In genomic region chr1:231416896-231417295, GRCh38 we compare ENCODE assay signal across 11 cellular contexts. TPM values are rescaled to one million over a fixed set of nuclear protein-coding genes. Genes with fewer than 3 reads are reported as not detected.
DNase-seq lines count a peak whose midpoint lies in the region; ATAC-seq and TF ChIP-seq lines count a peak whose summit lies in the region.
"Had no signal": no experiment of that assay in that cellular context is flagged by ENCODE, and none has a peak within 500 bp of the region (broad histone marks: within the 10 kb centered on the region; RNA-seq: fewer than 3 reads in every experiment).

No MANE protein-coding gene starts in this region.

- no peak for DNase-seq in heart left ventricle
- DNase-seq in right atrium auricular region (ENCODE audit: low spot score), result no peak
- no peak for DNase-seq in T-helper 2 cell treated with Interferon-gamma antibody and Interleukin-4, amounts not matched to agents 5 μg/mL and 100 μg/mL, for 36 hours (ENCODE audit: low spot score)
- no peak for DNase-seq in hepatocyte (ENCODE audit: low spot score)
- DNase-seq in tibial artery, result no peak
- no peak for DNase-seq in ACHN
- DNase-seq: effector CD4-positive, alpha-beta T cell; NCI-H510A had no signal

- H3K9me3 ChIP-seq in heart left ventricle, result no peaks in the 10 kb centered on the region
- H3K9me3 ChIP-seq in right atrium auricular region, result no peaks in the 10 kb centered on the region
- no peaks in the 10 kb centered on the region for H3K9me3 ChIP-seq in hepatocyte (ENCODE audit: low read depth)
- H3K9me3 ChIP-seq in tibial artery, result no peaks in the 10 kb centered on the region

- WGBS in heart left ventricle, 4 donors, result 0 to 10% (median 5%) methylated on average over 1 of the region's 1 CpG
- WGBS in hepatocyte (ENCODE audit: low lambda C conversion rate, missing lambda C conversion rate), result 71% methylated on average over 1 of the region's 1 CpG

- H3K4me3 ChIP-seq in heart left ventricle, result peak overlapping the region in 11 of 12 donors; percentile 19 to 88 (median 83)
- H3K4me3 ChIP-seq in right atrium auricular region, result peak overlapping the region in 1 of 2 donors; percentile 11
- H3K4me3 ChIP-seq in hepatocyte, result no peak overlapping the region
- H3K4me3 ChIP-seq in tibial artery, result peak overlapping the region; percentile 80 to 94

- H3K4me1 Mint-ChIP-seq in T-helper 2 cell treated with Interferon-gamma antibody and Interleukin-4, amounts not matched to agents 5 μg/mL and 100 μg/mL, for 36 hours (ENCODE audit: low read depth), result peaks cover 62% of the 10 kb centered on the region

- in situ Hi-C loops in ACHN (cut with HindIII; ENCODE audit: low pct_ligation_motif_present, low pct_unique_long_range_greater_than_20kb, low sequenced_read_pairs), result no loop called here

- H3K27me3 ChIP-seq in heart left ventricle (no peaks in the 10 kb centered on the region), right atrium auricular region (no peaks in the 10 kb centered on the region), hepatocyte (no peaks in the 10 kb centered on the region), tibial artery (no peaks in the 10 kb centered on the region)

- H3K27me3 Mint-ChIP-seq in T-helper 2 cell treated with Interferon-gamma antibody and Interleukin-4, amounts not matched to agents 5 μg/mL and 100 μg/mL, for 36 hours (ENCODE audit: low read depth), result no peaks in the 10 kb centered on the region

- no peaks in the 10 kb centered on the region for H3K9me3 Mint-ChIP-seq in T-helper 2 cell treated with Interferon-gamma antibody and Interleukin-4, amounts not matched to agents 5 μg/mL and 100 μg/mL, for 36 hours
- H3K9me3 Mint-ChIP-seq: CD14-positive monocyte had no signal

- ATAC-seq in heart left ventricle, result no peak
- no peak for ATAC-seq in HG03196 (IDR thresholded peaks at IDR 0.05; ENCODE audit: unreplicated experiment)
- ATAC-seq in HG03108 (IDR thresholded peaks at IDR 0.05; ENCODE audit: unreplicated experiment), result no peak

- H2AFZ ChIP-seq in hepatocyte, result no peak overlapping the region

- H3K4me3 Mint-ChIP-seq in T-helper 2 cell treated with Interferon-gamma antibody and Interleukin-4, amounts not matched to agents 5 μg/mL and 100 μg/mL, for 36 hours, result peak overlapping the region; percentile 97

- peaks cover 93% of the 10 kb centered on the region for H3K79me2 ChIP-seq in hepatocyte

- peaks cover 4 to 81% (median 63%) of the 10 kb centered on the region in 12 donors for H3K4me1 ChIP-seq in heart left ventricle
- peaks cover 0 to 61% of the 10 kb centered on the region in 2 donors for H3K4me1 ChIP-seq in right atrium auricular region
- peaks cover 21% of the 10 kb centered on the region for H3K4me1 ChIP-seq in hepatocyte (ENCODE audit: insufficient read depth)
- H3K4me1 ChIP-seq in tibial artery, result peaks cover 0 to 74% (median 32%) of the 10 kb centered on the region in 4 donors

- peak overlapping the region; percentile 84 for H3K4me2 ChIP-seq in hepatocyte

- H3K36me3 ChIP-seq in heart left ventricle (peaks cover 0 to 18% (median 0%) of the 10 kb centered on the region in 9 donors), right atrium auricular region (peaks cover 4% of the 10 kb centered on the region), hepatocyte (replicated peaks; ENCODE audit: insufficient read depth, low read depth) (no peaks in the 10 kb centered on the region), tibial artery (no peaks in the 10 kb centered on the region)

- no peak for TF ChIP-seq POLR2A in heart left ventricle (IDR thresholded peaks at IDR 0.05)

- peaks cover 75% of the 10 kb centered on the region for H4K20me1 ChIP-seq in hepatocyte (ENCODE audit: insufficient read depth, poor library complexity, severe bottlenecking)

- no peak overlapping the region for H3K27ac Mint-ChIP-seq in T-helper 2 cell treated with Interferon-gamma antibody and Interleukin-4, amounts not matched to agents 5 μg/mL and 100 μg/mL, for 36 hours

- H3K36me3 Mint-ChIP-seq in T-helper 2 cell treated with Interferon-gamma antibody and Interleukin-4, amounts not matched to agents 5 μg/mL and 100 μg/mL, for 36 hours (ENCODE audit: low read depth), result peaks cover 53% of the 10 kb centered on the region

- intact Hi-C loops in heart left ventricle (cut with DNase I) (loop anchor here in 7 of 10 donors (2.0 to 10.0 kb wide), 5 partner anchors 35 to 82 kb away; partner anchors contain the start of genes EXOC8 (in 1 of the 7) and SPRTN (in 1 of the 7)), tibial artery (cut with DNase I; ENCODE audit: low total_unique reads) (no loop called here)

- TF ChIP-seq CTCF in heart left ventricle (IDR thresholded peaks at IDR 0.05) (no peak), right atrium auricular region (IDR thresholded peaks at IDR 0.05) (no peak), hepatocyte (IDR thresholded peaks at IDR 0.05; ENCODE audit: poor library complexity) (no peak), tibial artery (IDR thresholded peaks at IDR 0.05) (no peak)

- H3K9me2 ChIP-seq in hepatocyte (replicated peaks; ENCODE audit: insufficient read depth), result no peaks in the 10 kb centered on the region

- peak overlapping the region in 4 of 12 donors; percentile 5 to 35 (median 14) for H3K27ac ChIP-seq in heart left ventricle
- no peak overlapping the region for H3K27ac ChIP-seq in right atrium auricular region
- H3K27ac ChIP-seq in hepatocyte, result no peak overlapping the region
- peak overlapping the region in 1 of 2 donors; percentile 5 for H3K27ac ChIP-seq in tibial artery

RNA-seq across cellular contexts. Expression of gene EGLN1, which starts 5.2 kb away (rescaled TPM):
- total RNA-seq in heart left ventricle (100 to 1,000 TPM in 1 of 9 donors, 10 to 100 TPM in 8; 51.6 to 122 (median 77.8) TPM), right atrium auricular region (10 to 100 TPM; 57.9 to 76.7 TPM), hepatocyte (31.4 and 36.5 TPM in 2 replicates)
- polyA plus RNA-seq in heart left ventricle (10 to 100 TPM; 20.8 to 59.2 TPM), hepatocyte (18.3 and 20.5 TPM in 2 replicates)
